Comparison of ENCODE assay signal across 19 cellular contexts in the genomic region with DNA sequence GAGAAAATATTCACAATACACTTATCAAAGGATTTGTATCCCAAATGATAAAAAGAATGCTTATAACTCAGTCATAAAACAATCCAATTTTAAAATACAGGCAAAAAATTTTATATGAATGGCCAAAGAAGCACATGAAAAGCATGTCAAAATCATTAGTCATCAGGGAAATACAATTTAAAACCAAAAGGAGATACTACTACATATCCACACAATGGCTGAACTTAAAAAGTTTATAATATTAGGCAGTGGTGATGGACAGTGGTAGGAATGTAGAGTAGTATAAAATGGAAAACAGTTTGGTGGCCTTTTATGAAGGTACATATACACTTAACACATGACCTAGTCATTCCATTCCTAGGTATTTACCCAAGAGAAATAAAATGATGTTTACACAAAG. TPM values are rescaled to one million over a fixed set of nuclear protein-coding genes. Genes with fewer than 3 reads are reported as not detected.
DNase-seq lines count a peak whose midpoint lies in the region; ATAC-seq and TF ChIP-seq lines count a peak whose summit lies in the region.
"Had no signal": no experiment of that assay in that cellular context is flagged by ENCODE, and none has a peak within 500 bp of the region (broad histone marks: within the 10 kb centered on the region; RNA-seq: fewer than 3 reads in every experiment).

No MANE protein-coding gene starts in this region.

- in situ Hi-C loops in brain microvascular endothelial cell (cut with HindIII; ENCODE audit: low pct_ligation_motif_present, low sequenced_read_pairs): no loop called here

- H3K27me3 ChIP-seq in CD4-positive, alpha-beta T cell (ENCODE audit: control insufficient read depth, insufficient read depth, low read length): no peaks in the 10 kb centered on the region
- H3K27me3 ChIP-seq in brain microvascular endothelial cell (replicated peaks) (no peaks in the 10 kb centered on the region), tibial artery (no peaks in the 10 kb centered on the region)
- H3K27me3 ChIP-seq: body of pancreas, dorsolateral prefrontal cortex, heart right ventricle, Peyer's patch had no signal

- H3K36me3 ChIP-seq in brain microvascular endothelial cell (replicated peaks): no peaks in the 10 kb centered on the region
- no peaks in the 10 kb centered on the region for H3K36me3 ChIP-seq in tibial artery
- H3K36me3 ChIP-seq: Peyer's patch had no signal

- H3K27ac ChIP-seq in CD4-positive, alpha-beta T cell (ENCODE audit: low read depth, low read length): no peak overlapping the region
- H3K27ac ChIP-seq in brain microvascular endothelial cell (peak overlapping the region; percentile 80), tibial artery (no peak overlapping the region)
- H3K27ac ChIP-seq: Peyer's patch had no signal

- no peak overlapping the region for H3K4me3 ChIP-seq in brain microvascular endothelial cell (ENCODE audit: low read depth, low read length)
- H3K4me3 ChIP-seq in tibial artery: no peak overlapping the region
- H3K4me3 ChIP-seq: body of pancreas, GM12878, heart right ventricle, Peyer's patch, skin epidermis had no signal

- POLR2A ChIA-PET in CD4-positive, alpha-beta T cell (lab: Charles Lee): interaction anchor here (0.7 kb wide), 1 partner anchor 13 kb away, joined by 3 read pairs; a partner anchor contains a TSS

- H3K4me3 Mint-ChIP-seq in CD4-positive, alpha-beta T cell: peak overlapping the region; percentile 21
- H3K4me3 Mint-ChIP-seq: memory B cell, natural killer cell had no signal

- CTCF ChIA-PET in CD4-positive, alpha-beta T cell (lab: Charles Lee): no interaction called here

- H3K27ac Mint-ChIP-seq in CD4-positive, alpha-beta T cell: no peak overlapping the region
- H3K27ac Mint-ChIP-seq: activated naive CD4-positive, alpha-beta T cell treated with anti-CD3 and anti-CD28 coated beads, Interleukin-2, amount 50 U/mL, for 72 hours; memory B cell had no signal

- ATAC-seq in CD4-positive, alpha-beta T cell (ENCODE audit: poor library complexity): no peak
- no peak for ATAC-seq in GM21423 (IDR thresholded peaks at IDR 0.05; ENCODE audit: unreplicated experiment)
- ATAC-seq: activated naive CD4-positive, alpha-beta T cell treated with anti-CD3 and anti-CD28 coated beads, Interleukin-2, amount 50 U/mL, for 72 hours; body of pancreas; GM12878; heart right ventricle; natural killer cell had no signal

- H3K4me1 ChIP-seq in tibial artery: peaks cover 0 to 7% (median 0%) of the 10 kb centered on the region in 4 donors

- no peaks in the 10 kb centered on the region for H3K9me3 Mint-ChIP-seq in CD4-positive, alpha-beta T cell
- H3K9me3 Mint-ChIP-seq: activated naive CD4-positive, alpha-beta T cell treated with anti-CD3 and anti-CD28 coated beads, Interleukin-2, amount 50 U/mL, for 72 hours; memory B cell; natural killer cell had no signal

- H3K9me3 ChIP-seq in CD4-positive, alpha-beta T cell (ENCODE audit: control insufficient read depth, low read length): no peaks in the 10 kb centered on the region
- no peaks in the 10 kb centered on the region for H3K9me3 ChIP-seq in tibial artery
- H3K9me3 ChIP-seq: body of pancreas, heart right ventricle, Peyer's patch had no signal

- DNase-seq in CD4-positive, alpha-beta T cell: no peak
- DNase-seq in M059J (ENCODE audit: low read depth) (peak; percentile 39), brain microvascular endothelial cell (no peak), kidney glomerular epithelial cell (lab: John Stamatoyannopoulos, UW) (peak; percentile 14), tibial artery (no peak), retina (no peak)
- DNase-seq in stimulated activated CD4-positive, alpha-beta T cell treated with anti-CD3 and anti-CD28 coated beads, Interleukin-1b, Interleukin-23, amount 100 ng/mL, for 48 hours: no peak
- DNase-seq: body of pancreas; dorsolateral prefrontal cortex; heart right ventricle; natural killer cell; NCI-H1436 treated with DMSO at 0.1 percent for 48 hours; Peyer's patch; stimulated activated CD4-positive, alpha-beta T cell treated with anti-CD3 and anti-CD28 coated beads, Interleukin-4, amount 100 ng/mL, for 4 hours had no signal

- peaks cover 74% of the 10 kb centered on the region for H3K4me1 Mint-ChIP-seq in CD4-positive, alpha-beta T cell (ENCODE audit: low read depth)

- TF ChIP-seq CTCF in CD4-positive, alpha-beta T cell (IDR thresholded peaks at IDR 0.05): no peak
- TF ChIP-seq CTCF in brain microvascular endothelial cell (IDR thresholded peaks at IDR 0.05; ENCODE audit: low read depth, low read length, missing control alignments) (no peak), tibial artery (IDR thresholded peaks at IDR 0.05) (no peak)

- no peaks in the 10 kb centered on the region for H3K27me3 Mint-ChIP-seq in CD4-positive, alpha-beta T cell
- H3K27me3 Mint-ChIP-seq: memory B cell had no signal

- intact Hi-C loops in CD4-positive, alpha-beta T cell (cut with DNase I, micrococcal nuclease): no loop called here
- intact Hi-C loops in tibial artery (cut with DNase I; ENCODE audit: low total_unique reads): loop anchor here (10.0 kb wide), 1 partner anchor 60 kb away; no protein-coding TSS in a partner anchor

- H3K36me3 Mint-ChIP-seq in CD4-positive, alpha-beta T cell (ENCODE audit: low read depth): peaks cover 49% of the 10 kb centered on the region

RNA-seq across cellular contexts. Expression of a gene that starts 12.2 kb away (rescaled TPM):
- 10 to 100 TPM; 67.7 to 68.8 TPM for total RNA-seq in CD4-positive, alpha-beta T cell
- 144 and 150 TPM in 2 replicates for total RNA-seq in M059J (2014; rRNA removed; shearing (Covaris generic))

RNA-seq across cellular contexts. Expression of a gene that starts 12.6 kb away (rescaled TPM):
- total RNA-seq in CD4-positive, alpha-beta T cell: 1 to 10 TPM; 8.7 to 9.7 TPM
- 112 and 210 TPM in 2 replicates for total RNA-seq in M059J (2014; rRNA removed; shearing (Covaris generic))

RNA-seq across cellular contexts. Expression of a gene that starts 41.2 kb away (rescaled TPM):
- 10 to 100 TPM; 29.9 to 31.7 TPM for total RNA-seq in CD4-positive, alpha-beta T cell
- total RNA-seq in M059J (2014; rRNA removed; shearing (Covaris generic)): 39.9 and 55.6 TPM in 2 replicates

Comparison
In these comparisons a context has a peak if more than half of its experiments do, and no peak if none do; other contexts are left out.
1. DNase-seq: peak in M059J (single experiment) and kidney glomerular epithelial cell (single experiment); none in CD4-positive, alpha-beta T cell (0 of 10), brain microvascular endothelial cell (single experiment), tibial artery (0 of 2), retina (single experiment) and stimulated activated CD4-positive, alpha-beta T cell treated with anti-CD3 and anti-CD28 coated beads, Interleukin-1b, Interleukin-23, amount 100 ng/mL, for 48 hours (single experiment).
2. RNA of a gene that starts 12.6 kb away (total RNA-seq): 112 to 210 TPM in M059J; 8.7 to 9.7 TPM in CD4-positive, alpha-beta T cell; every median in the first group is over 10 times any median in the second.